ENCODE assay signal across 17 cellular contexts in the genomic region with DNA sequence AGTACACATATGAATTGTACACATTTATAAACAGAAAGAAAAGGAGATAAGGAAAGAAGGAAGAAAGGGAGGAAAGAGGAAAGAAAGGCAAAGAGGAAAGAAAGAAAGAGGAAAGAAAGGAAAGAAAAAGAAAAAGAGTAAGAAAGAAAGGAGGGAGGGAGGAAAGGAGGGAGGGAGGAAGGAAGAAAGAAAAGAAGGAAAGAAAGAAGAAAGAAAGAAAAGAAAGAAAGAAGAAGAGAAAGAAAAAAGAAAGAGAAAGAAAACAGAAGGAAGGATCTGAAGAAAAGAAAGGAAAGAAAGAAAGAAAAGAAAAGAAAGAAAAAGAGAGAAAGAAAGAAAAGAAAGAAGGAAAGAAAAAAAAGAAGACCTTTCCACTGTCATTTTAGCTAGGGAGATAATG.
A peak's percentile ranks its signal among the peaks of the same experiment; 100 is the strongest.
DNase-seq lines count a peak whose midpoint lies in the region; ATAC-seq and TF ChIP-seq lines count a peak whose summit lies in the region.
"Had no signal": no experiment of that assay in that cellular context is flagged by ENCODE, and none has a peak within 500 bp of the region (broad histone marks: within the 10 kb centered on the region; RNA-seq: fewer than 3 reads in every experiment).

No MANE protein-coding gene starts in this region.

- no peak overlapping the region for H3K27ac Mint-ChIP-seq in MCF 10A (ENCODE audit: low read depth, unreplicated experiment)
- H3K27ac Mint-ChIP-seq in central memory CD8-positive, alpha-beta T cell (ENCODE audit: low read depth), result peak overlapping the region; percentile 11
- H3K27ac Mint-ChIP-seq in neural progenitor cell, result no peak overlapping the region
- H3K27ac Mint-ChIP-seq: CD4-positive, CD25-positive, alpha-beta regulatory T cell; HFFc6 had no signal

- peak overlapping the region; percentile 1 for H2AFZ ChIP-seq in mammary epithelial cell (ENCODE audit: low read depth, low read length)
- peak overlapping the region; percentile 6 for H2AFZ ChIP-seq in neural progenitor cell (replicated peaks)

- BruUV-seq in mammary epithelial cell (replicated peaks; lab: Mats Ljungman, UMichigan) (no TSS peak), MCF 10A (replicated peaks; lab: Mats Ljungman, UMichigan) (no TSS peak)

- H3K36me3 Mint-ChIP-seq in MCF 10A (ENCODE audit: insufficient read depth, unreplicated experiment) (no peaks in the 10 kb centered on the region), neural progenitor cell (no peaks in the 10 kb centered on the region)
- H3K36me3 Mint-ChIP-seq in central memory CD8-positive, alpha-beta T cell (ENCODE audit: insufficient read depth), result no peaks in the 10 kb centered on the region
- H3K36me3 Mint-ChIP-seq: CD4-positive, CD25-positive, alpha-beta regulatory T cell had no signal

- H3K27me3 ChIP-seq in mammary epithelial cell (ENCODE audit: insufficient read depth, low read length) (no peaks in the 10 kb centered on the region), neural progenitor cell (no peaks in the 10 kb centered on the region)
- H3K27me3 ChIP-seq: BE2C had no signal

- H3K4me2 ChIP-seq in mammary epithelial cell (ENCODE audit: insufficient read depth, low read depth, low read length), result no peak overlapping the region
- peak overlapping the region; percentile 48 for H3K4me2 ChIP-seq in neural progenitor cell

- H3K27me3 Mint-ChIP-seq in MCF 10A (ENCODE audit: insufficient read depth, unreplicated experiment) (no peaks in the 10 kb centered on the region), neural progenitor cell (ENCODE audit: insufficient read depth, low read depth) (peaks cover 4% of the 10 kb centered on the region)
- no peaks in the 10 kb centered on the region for H3K27me3 Mint-ChIP-seq in central memory CD8-positive, alpha-beta T cell
- H3K27me3 Mint-ChIP-seq: CD4-positive, CD25-positive, alpha-beta regulatory T cell had no signal

- H3K79me2 ChIP-seq in mammary epithelial cell (ENCODE audit: insufficient read depth, low read length) (no peaks in the 10 kb centered on the region), neural progenitor cell (ENCODE audit: low read depth) (no peaks in the 10 kb centered on the region)

- no peak overlapping the region for H3K27ac ChIP-seq in mammary epithelial cell (ENCODE audit: insufficient read depth, low read depth, low read length)
- no peak overlapping the region for H3K27ac ChIP-seq in HEK293 (ENCODE audit: extremely low read depth, low read depth, low read length)
- peak overlapping the region; percentile 21 for H3K27ac ChIP-seq in neural progenitor cell
- H3K27ac ChIP-seq: HL-60 had no signal

- H3K4me3 Mint-ChIP-seq in MCF 10A (ENCODE audit: unreplicated experiment), result no peak overlapping the region
- H3K4me3 Mint-ChIP-seq in central memory CD8-positive, alpha-beta T cell, result no peak overlapping the region
- peak overlapping the region; percentile 31 for H3K4me3 Mint-ChIP-seq in neural progenitor cell
- H3K4me3 Mint-ChIP-seq: CD4-positive, CD25-positive, alpha-beta regulatory T cell; HFFc6 had no signal

- H3K36me3 ChIP-seq in mammary epithelial cell (ENCODE audit: insufficient read depth, low read length) (no peaks in the 10 kb centered on the region), HEK293 (ENCODE audit: control insufficient read depth in 2 of 2, insufficient read depth in 1 of 2, low read length in 2 of 2) (no peaks in the 10 kb centered on the region), neural progenitor cell (no peaks in the 10 kb centered on the region)
- H3K36me3 ChIP-seq: BE2C had no signal

- in situ Hi-C loops in mammary epithelial cell (cut with MboI; ENCODE audit: low sequenced_read_pairs in 2 of 2), result no loop called here

- POLR2A ChIA-PET in MCF 10A (lab: Yijun Ruan, JAX) (no interaction called here), HEK293 (lab: Yijun Ruan, JAX) (no interaction called here)

- dilution Hi-C loops in mammary epithelial cell (cut with HindIII; ENCODE audit: low sequenced_read_pairs), result no loop called here

- intact Hi-C loops in mammary epithelial cell (cut with micrococcal nuclease), result no loop called here
- intact Hi-C loops in MCF 10A (cut with micrococcal nuclease), result no loop called here

- no peaks in the 10 kb centered on the region for H3K4me1 Mint-ChIP-seq in MCF 10A (ENCODE audit: insufficient read depth, unreplicated experiment)
- H3K4me1 Mint-ChIP-seq in central memory CD8-positive, alpha-beta T cell, result no peaks in the 10 kb centered on the region
- H3K4me1 Mint-ChIP-seq in neural progenitor cell, result peaks cover 30% of the 10 kb centered on the region
- H3K4me1 Mint-ChIP-seq: CD4-positive, CD25-positive, alpha-beta regulatory T cell had no signal

- H3K9ac ChIP-seq in mammary epithelial cell (ENCODE audit: insufficient read depth, low read length) (no peak overlapping the region), neural progenitor cell (no peak overlapping the region)

- peaks cover 16% of the 10 kb centered on the region for H3F3A ChIP-seq in neural progenitor cell (ENCODE audit: low read depth)

- H3K4me3 ChIP-seq in mammary epithelial cell (replicated peaks in 1 of 3; ENCODE audit: insufficient read depth in 1 of 3, low read depth in 2 of 3, low read length in 3 of 3) (no peak overlapping the region), HEK293 (ENCODE audit: low read depth, low read length) (no peak overlapping the region), neural progenitor cell (no peak overlapping the region)

- no peak for TF ChIP-seq CTCF in mammary epithelial cell (conservative IDR thresholded peaks at IDR 0.05 in 1 of 2, IDR thresholded peaks at IDR 0.05 in 1 of 2; ENCODE audit: extremely low read depth in 1 of 2, insufficient read depth in 1 of 2, low read depth in 1 of 2, low read length in 2 of 2)
- TF ChIP-seq CTCF in MCF 10A (IDR thresholded peaks at IDR 0.05; ENCODE audit: unreplicated experiment), result no peak
- TF ChIP-seq CTCF in HEK293 (tag by site-specific recombination; IDR thresholded peaks at IDR 0.05), result no peak
- no peak for TF ChIP-seq CTCF in neural progenitor cell (IDR thresholded peaks at IDR 0.05)

- DNase-seq in mammary epithelial cell, result no peak
- DNase-seq in MCF 10A (ENCODE audit: unreplicated experiment), result no peak
- DNase-seq in central memory CD8-positive, alpha-beta T cell (ENCODE audit: low spot score in 2 of 2), result no peak
- DNase-seq in neural progenitor cell (ENCODE audit: low spot score), result no peak
- DNase-seq in kidney glomerular epithelial cell (lab: John Stamatoyannopoulos, UW), result no peak
- DNase-seq in NCI-H1092 (lab: John Stamatoyannopoulos, UW), result no peak
- no peak for DNase-seq in NCI-H1436 (lab: John Stamatoyannopoulos, UW)
- DNase-seq: 8988T; BE2C; C1 segment of cervical spinal cord; Caco-2; CD4-positive, CD25-positive, alpha-beta regulatory T cell; HCEC 1CT; HFFc6; IMR-90 had no signal

- H3K9me3 Mint-ChIP-seq in MCF 10A (ENCODE audit: unreplicated experiment) (peaks cover 19% of the 10 kb centered on the region), neural progenitor cell (peaks cover 11% of the 10 kb centered on the region)
- peaks cover 16% of the 10 kb centered on the region for H3K9me3 Mint-ChIP-seq in central memory CD8-positive, alpha-beta T cell
- H3K9me3 Mint-ChIP-seq: HFFc6 had no signal

- H4K20me1 ChIP-seq in mammary epithelial cell (ENCODE audit: insufficient read depth, low read length) (no peaks in the 10 kb centered on the region), neural progenitor cell (ENCODE audit: low read depth) (no peaks in the 10 kb centered on the region)

- H3K9me3 ChIP-seq in mammary epithelial cell (replicated peaks; ENCODE audit: insufficient read depth, low read length), result no peaks in the 10 kb centered on the region
- no peaks in the 10 kb centered on the region for H3K9me3 ChIP-seq in HEK293 (ENCODE audit: control insufficient read depth, insufficient read depth, low read depth, low read length)
- H3K9me3 ChIP-seq in neural progenitor cell (ENCODE audit: low read depth), result peaks cover 9% of the 10 kb centered on the region
- H3K9me3 ChIP-seq: BE2C, Caco-2 had no signal

- H3K4me1 ChIP-seq in mammary epithelial cell (ENCODE audit: insufficient read depth, low read length) (no peaks in the 10 kb centered on the region), HEK293 (ENCODE audit: control insufficient read depth, insufficient read depth, low read length) (peaks cover 10% of the 10 kb centered on the region; the same call in 1 of the 2 replicates), neural progenitor cell (peaks cover 18% of the 10 kb centered on the region)
- H3K4me1 ChIP-seq: BE2C, Caco-2 had no signal

- ATAC-seq in central memory CD8-positive, alpha-beta T cell (replicated peaks; ENCODE audit: extremely low read depth, poor library complexity, severe bottlenecking), result no peak

- CTCF ChIA-PET in mammary epithelial cell (lab: Charles Lee; ENCODE audit: low non-redundant PET) (no interaction called here), MCF 10A (lab: Yijun Ruan, JAX) (interaction anchor here (0.6 kb wide), 1 partner anchor 1352 kb away, joined by 3 read pairs; no protein-coding TSS in a partner anchor), HEK293 (lab: Yijun Ruan, JAX) (interaction anchor here (0.6 kb wide), 1 partner anchor 1302 kb away, joined by 4 read pairs; no protein-coding TSS in a partner anchor)

TF ChIP-seq in HEK293, 187 proteins besides CTCF, POLR2A, EP300 and RAD21 (continues in another document):
- TF ChIP-seq ZIC2 (tag by site-specific recombination; IDR thresholded peaks at IDR 0.05) (no peak), ZSCAN18 (tag by site-specific recombination; IDR thresholded peaks at IDR 0.05) (0 out of 2 replicates have a peak, but pooled peaks have one; percentile 22), GLI2 (tag by site-specific recombination; IDR thresholded peaks at IDR 0.05; ENCODE audit: borderline replicate concordance, low read depth) (no peak)
